ENCODE assay signal across 19 cellular contexts in genomic region chr17:81878294-81878693, GRCh38.
DNase-seq lines count a peak whose midpoint lies in the region; ATAC-seq, FAIRE-seq and TF ChIP-seq lines count a peak whose summit lies in the region.
"Had no signal": no experiment of that assay in that cellular context is flagged by ENCODE, and none has a peak within 500 bp of the region (broad histone marks: within the 10 kb centered on the region; RNA-seq: fewer than 3 reads in every experiment).

No MANE protein-coding gene starts in this region.

- no peaks in the 10 kb centered on the region for H3K9me2 ChIP-seq in Loucy (replicated peaks; ENCODE audit: low read depth, low read length)

- no peak overlapping the region for H2AFZ ChIP-seq in Loucy (ENCODE audit: low read length)

- peak; percentile 27 for FAIRE-seq in G401.6 (lab: Jason Lieb, UNC)
- FAIRE-seq: A204.1, GM12878, GM18507, H54 had no signal

- H3K36me3 ChIP-seq in Loucy (ENCODE audit: insufficient read depth, low read length), result peaks cover 29% of the 10 kb centered on the region; the same call in 1 of the 2 replicates

- no peaks in the 10 kb centered on the region for H4K20me1 ChIP-seq in Loucy (ENCODE audit: insufficient read depth, low read length, poor library complexity, severe bottlenecking)
- H4K20me1 ChIP-seq: BLaER1 had no signal

- TF ChIP-seq CTCF in Loucy (conservative IDR thresholded peaks at IDR 0.05; ENCODE audit: low read length), result no peak

- no peak overlapping the region for H3K4me3 ChIP-seq in Loucy (ENCODE audit: low read length, poor library complexity, severe bottlenecking)
- H3K4me3 ChIP-seq: BLaER1, GM12878, HAP-1 had no signal

- ATAC-seq in HG02981 (IDR thresholded peaks at IDR 0.05; ENCODE audit: unreplicated experiment), result no peak
- ATAC-seq: CD8-positive, alpha-beta T cell; GM12878 had no signal

- peak overlapping the region; percentile 27 for H3K9ac ChIP-seq in Loucy (ENCODE audit: low read depth, low read length, poor library complexity, severe bottlenecking)
- H3K9ac ChIP-seq: BLaER1 had no signal

- H3K9me3 ChIP-seq in Loucy (ENCODE audit: insufficient read depth, low read depth, low read length), result no peaks in the 10 kb centered on the region
- H3K9me3 ChIP-seq: BLaER1, Caco-2, HAP-1 had no signal

- H3K4me2 ChIP-seq in Loucy (ENCODE audit: low read depth, low read length, poor library complexity, severe bottlenecking), result no peak overlapping the region
- H3K4me2 ChIP-seq: BLaER1 had no signal

- H3K27me3 ChIP-seq in Loucy (ENCODE audit: insufficient read depth, low read length, poor library complexity, severe bottlenecking), result no peaks in the 10 kb centered on the region
- H3K27me3 ChIP-seq: BLaER1 had no signal

- H3F3A ChIP-seq in Loucy (ENCODE audit: low read depth), result peaks cover 8% of the 10 kb centered on the region; the same call in 1 of the 2 replicates

- DNase-seq in iris pigment epithelial cell (ENCODE audit: low read depth) (peak; percentile 24), head of caudate nucleus (no peak)
- no peak for DNase-seq in activated naive CD4-positive, alpha-beta T cell treated with Interleukin-2 at 50 U/mL for 16 hours
- DNase-seq: Caco-2; CD4-positive, CD25-positive, alpha-beta regulatory T cell; DMS153; DND-41; GDM1; GOT3 had no signal

- no peaks in the 10 kb centered on the region for H3K4me1 ChIP-seq in Loucy (ENCODE audit: insufficient read depth, low read length, poor library complexity, severe bottlenecking)
- H3K4me1 ChIP-seq: Caco-2, HAP-1 had no signal

- intact Hi-C loops in head of caudate nucleus (cut with DNase I), result no loop called here

- peaks cover 13% of the 10 kb centered on the region; the same call in 1 of the 2 replicates for H3K79me2 ChIP-seq in Loucy (ENCODE audit: insufficient read depth, low read length)
